In the genomic region with DNA sequence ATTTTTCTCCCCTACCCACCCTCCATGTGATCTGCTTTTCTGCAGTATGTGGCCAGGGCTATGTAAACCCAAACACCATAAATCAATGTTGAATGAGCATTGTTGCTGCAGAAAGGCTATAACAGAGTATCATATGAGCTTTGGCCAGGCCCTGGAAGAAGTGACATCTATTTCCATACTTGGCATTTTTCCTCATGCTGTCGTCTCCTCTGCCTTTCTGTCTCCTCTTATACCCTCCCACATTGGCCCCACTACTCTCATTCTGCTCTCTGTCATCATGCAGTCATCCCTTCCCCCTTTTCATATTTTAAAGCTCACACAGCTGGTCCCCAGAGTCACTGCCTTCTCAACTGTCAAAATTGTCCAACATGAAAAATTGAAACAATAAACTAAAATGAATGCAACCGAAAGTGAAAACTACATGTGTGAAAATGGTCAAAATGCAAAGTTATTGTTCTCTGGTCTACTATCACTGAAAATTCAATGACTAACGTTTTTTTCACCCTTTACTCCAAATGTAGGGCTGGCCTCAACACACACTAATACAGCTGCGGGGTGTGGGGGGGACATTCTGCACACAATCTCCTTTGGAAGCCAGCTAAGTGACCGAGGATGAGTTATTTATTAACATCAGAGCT, we compare ENCODE assay signal across 11 cellular contexts.
DNase-seq lines count a peak whose midpoint lies in the region; ATAC-seq and TF ChIP-seq lines count a peak whose summit lies in the region.
"Had no signal": no experiment of that assay in that cellular context is flagged by ENCODE, and none has a peak within 500 bp of the region (broad histone marks: within the 10 kb centered on the region; RNA-seq: fewer than 3 reads in every experiment).

No MANE protein-coding gene starts in this region.

- H3K9ac ChIP-seq in smooth muscle cell (ENCODE audit: low read depth) = no peak overlapping the region

- no peaks in the 10 kb centered on the region for H4K20me1 ChIP-seq in hepatocyte (ENCODE audit: insufficient read depth, poor library complexity, severe bottlenecking)
- no peaks in the 10 kb centered on the region for H4K20me1 ChIP-seq in smooth muscle cell (ENCODE audit: low read depth)

- H2AFZ ChIP-seq in hepatocyte (no peak overlapping the region), smooth muscle cell (ENCODE audit: low read depth) (no peak overlapping the region)

- 55% methylated on average over 5 of the region's 5 CpGs for WGBS in hepatocyte (ENCODE audit: low lambda C conversion rate, missing lambda C conversion rate)
- WGBS in smooth muscle cell (ENCODE audit: low lambda C conversion rate) = 77% methylated on average over 5 of the region's 5 CpGs

- H3K9me3 ChIP-seq in hepatocyte (ENCODE audit: low read depth) (no peaks in the 10 kb centered on the region), smooth muscle cell (replicated peaks; ENCODE audit: low read depth) (no peaks in the 10 kb centered on the region)

- H3K4me3 ChIP-seq in hepatocyte = no peak overlapping the region
- H3K4me3 ChIP-seq in smooth muscle cell = no peak overlapping the region

- H3K27ac ChIP-seq in hepatocyte = no peak overlapping the region
- H3K27ac ChIP-seq in smooth muscle cell (ENCODE audit: low read depth) = no peak overlapping the region

- H3K36me3 ChIP-seq in hepatocyte (replicated peaks; ENCODE audit: insufficient read depth, low read depth) (no peaks in the 10 kb centered on the region), smooth muscle cell (ENCODE audit: low read depth) (no peaks in the 10 kb centered on the region)

- no peaks in the 10 kb centered on the region for H3K27me3 ChIP-seq in hepatocyte
- H3K27me3 ChIP-seq in smooth muscle cell (ENCODE audit: low read depth) = no peaks in the 10 kb centered on the region

- ATAC-seq in GM18870 (IDR thresholded peaks at IDR 0.05; ENCODE audit: unreplicated experiment) (peak; percentile 84), GM21576 (IDR thresholded peaks at IDR 0.05; ENCODE audit: unreplicated experiment) (peak; percentile 80), HG03135 (IDR thresholded peaks at IDR 0.05; ENCODE audit: unreplicated experiment) (peak; percentile 90)
- ATAC-seq: CD8-positive, alpha-beta T cell; natural killer cell treated with Interleukin-12 subunit alpha and Interleukin-12 subunit beta and Interleukin-15 and Interleukin-18, amount 100 ng/mL, for 72 hours had no signal

- H3K4me2 ChIP-seq in hepatocyte (peak overlapping the region; percentile 32), smooth muscle cell (no peak overlapping the region)

- H3K4me1 ChIP-seq in hepatocyte (ENCODE audit: insufficient read depth) (peaks cover 14% of the 10 kb centered on the region), smooth muscle cell (ENCODE audit: low read depth) (no peaks in the 10 kb centered on the region)

- H3K79me2 ChIP-seq in hepatocyte (no peaks in the 10 kb centered on the region), smooth muscle cell (ENCODE audit: low read depth) (no peaks in the 10 kb centered on the region)

- no peaks in the 10 kb centered on the region for H3K9me2 ChIP-seq in hepatocyte (replicated peaks; ENCODE audit: insufficient read depth)

- DNase-seq in hepatocyte (ENCODE audit: low spot score) = peak; percentile 28
- no peak for DNase-seq in smooth muscle cell (lab: John Stamatoyannopoulos, UW; ENCODE audit: unreplicated experiment)
- DNase-seq in cortex of kidney (lab: John Stamatoyannopoulos, UW) = no peak
- no peak for DNase-seq in hippocampal formation (lab: John Stamatoyannopoulos, UW)
- DNase-seq in activated naive CD4-positive, alpha-beta T cell treated with Interleukin-2 at 50 U/mL for 16 hours = no peak
- DNase-seq: CD8-positive, alpha-beta T cell; NCI-H1417 had no signal

- TF ChIP-seq CTCF in hepatocyte (IDR thresholded peaks at IDR 0.05; ENCODE audit: poor library complexity) (no peak), smooth muscle cell (IDR thresholded peaks at IDR 0.05; ENCODE audit: borderline replicate concordance, insufficient read depth, poor library complexity, severe bottlenecking) (no peak)

- no peaks in the 10 kb centered on the region for H3F3A ChIP-seq in smooth muscle cell (ENCODE audit: low read depth)
